23 cellular contexts compared by ENCODE assay signal in the genomic region with DNA sequence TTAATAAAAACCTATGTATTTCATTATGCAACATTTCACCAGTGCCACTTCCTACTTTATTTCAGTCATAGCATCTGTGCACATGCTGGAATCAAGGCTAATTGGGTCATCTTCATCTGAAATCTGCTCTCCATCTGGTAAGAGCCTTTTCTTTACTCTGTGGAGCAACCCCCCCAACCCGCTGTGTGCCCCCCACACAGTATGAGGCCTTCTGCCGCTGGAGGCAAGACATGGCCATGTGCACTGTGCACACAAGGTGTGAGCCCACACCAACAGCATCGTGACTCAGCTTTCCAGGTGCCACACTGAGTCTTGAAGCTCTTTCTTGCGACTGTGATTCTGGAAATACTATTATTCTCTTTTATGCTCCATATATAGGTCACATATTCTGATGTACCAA.
DNase-seq lines count a peak whose midpoint lies in the region; ATAC-seq, FAIRE-seq and TF ChIP-seq lines count a peak whose summit lies in the region.
"Had no signal": no experiment of that assay in that cellular context is flagged by ENCODE, and none has a peak within 500 bp of the region (broad histone marks: within the 10 kb centered on the region; RNA-seq: fewer than 3 reads in every experiment).

No MANE protein-coding gene starts in this region.

- no peaks in the 10 kb centered on the region for H3K9me1 ChIP-seq in K562 (ENCODE audit: control insufficient read depth, insufficient read depth, low read length)

- H3K4me1 ChIP-seq in SK-N-SH (ENCODE audit: control insufficient read depth in 1 of 2, insufficient read depth in 2 of 2, low read depth in 1 of 2, low read length in 1 of 2) (no peaks in the 10 kb centered on the region; a peak in 1 of 4 replicates), K562 (replicated peaks in 1 of 2; ENCODE audit: control insufficient read depth in 2 of 2, insufficient read depth in 2 of 2, low read length in 2 of 2) (no peaks in the 10 kb centered on the region; a peak in 1 of 5 replicates)
- H3K4me1 ChIP-seq: BE2C had no signal

- no peak for TF ChIP-seq POLR2A in K562 (conservative IDR thresholded peaks at IDR 0.05)

- H3K27me3 ChIP-seq in SK-N-SH (ENCODE audit: insufficient read depth) (no peaks in the 10 kb centered on the region), K562 (ENCODE audit: control insufficient read depth in 2 of 2, insufficient read depth in 2 of 2, low read length in 2 of 2) (no peaks in the 10 kb centered on the region)
- H3K27me3 ChIP-seq: BE2C had no signal

- TF ChIP-seq RAD21 in SK-N-SH (IDR thresholded peaks at IDR 0.05; ENCODE audit: low read length) (no peak), K562 (CRISPR knock-in tag; conservative IDR thresholded peaks at IDR 0.05 in 1 of 2, IDR thresholded peaks at IDR 0.05 in 1 of 2) (no peak)

- 58% methylated on average over 4 of the region's 4 CpGs for WGBS in SK-N-SH (ENCODE audit: low lambda C conversion rate)
- 6% methylated on average over 2 of the region's 4 CpGs for WGBS in K562 (ENCODE audit: insufficient coverage, low coverage, missing lambda C conversion rate)

- H2AFZ ChIP-seq in SK-N-SH (ENCODE audit: low read depth) (no peak overlapping the region), K562 (ENCODE audit: low read depth, low read length) (no peak overlapping the region)
- H2AFZ ChIP-seq: GM23338 had no signal

- H3K4me3 ChIP-seq in SK-N-SH (ENCODE audit: low read depth in 2 of 2, low read length in 1 of 2) = no peak overlapping the region
- H3K4me3 ChIP-seq in K562 = no peak overlapping the region
- H3K4me3 ChIP-seq in coronary artery = no peak overlapping the region
- H3K4me3 ChIP-seq: GM12878, GM23338 had no signal

- H3K9ac ChIP-seq in SK-N-SH (no peak overlapping the region), K562 (ENCODE audit: insufficient read depth in 1 of 2, low read depth in 2 of 2, low read length in 2 of 2) (no peak overlapping the region)

- intact Hi-C loops in K562 (cut with micrococcal nuclease) = no loop called here

- H3K4me2 ChIP-seq in SK-N-SH (no peak overlapping the region), K562 (ENCODE audit: insufficient read depth, low read length) (no peak overlapping the region)
- H3K4me2 ChIP-seq: GM23338 had no signal

- ATAC-seq in SK-N-SH treated with all-trans-retinoic acid at 6 μM for 48 hours (no peak), K562 (no peak)
- ATAC-seq: GM12878, GM23338, HCT116 had no signal

- H3K27ac ChIP-seq in SK-N-SH (ENCODE audit: low read depth in 2 of 2, low read length in 1 of 2) (no peak overlapping the region), K562 (ENCODE audit: extremely low read depth, low read depth, low read length) (no peak overlapping the region), coronary artery (no peak overlapping the region)

- CTCF ChIA-PET in SK-N-SH (lab: Yijun Ruan, JAX) (no interaction called here), K562 (lab: Yijun Ruan, JAX; ENCODE audit: low intra/inter-chr PET ratio) (no interaction called here)

- H3K36me3 ChIP-seq in SK-N-SH (replicated peaks in 1 of 2; ENCODE audit: control insufficient read depth in 1 of 2, insufficient read depth in 2 of 2, low read length in 1 of 2) = no peaks in the 10 kb centered on the region
- no peaks in the 10 kb centered on the region for H3K36me3 ChIP-seq in K562 (ENCODE audit: control insufficient read depth, insufficient read depth, low read length)
- H3K36me3 ChIP-seq: BE2C had no signal

- H3K9me3 ChIP-seq in SK-N-SH (no peaks in the 10 kb centered on the region), K562 (replicated peaks; ENCODE audit: control insufficient read depth, insufficient read depth, low read depth, low read length) (no peaks in the 10 kb centered on the region)
- H3K9me3 ChIP-seq: BE2C had no signal

- TF ChIP-seq EP300 in SK-N-SH (IDR thresholded peaks at IDR 0.05; ENCODE audit: borderline replicate concordance in 1 of 2, low read depth in 1 of 2, low read length in 1 of 2) (no peak), K562 (IDR thresholded peaks at IDR 0.05; ENCODE audit: low read length) (no peak)

- peak; percentile 5 for DNase-seq in SK-N-SH
- peak; percentile 74 for DNase-seq in NCI-H2171 treated with DMSO at 0.1 percent for 48 hours (lab: John Stamatoyannopoulos, UW)
- DNase-seq in K562 (ENCODE audit: extremely low read depth in 1 of 4, low spot score in 3 of 4) = no peak
- peak; percentile 24 for DNase-seq in retina
- DNase-seq in AG20443 (ENCODE audit: low spot score) = no peak
- no peak for DNase-seq in activated gamma-delta T cell treated with Interleukin-2 at 50 U/mL for 16 hours
- no peak for DNase-seq in coronary artery (ENCODE audit: low spot score)
- DNase-seq: BE2C; CD4-positive, CD25-positive, alpha-beta regulatory T cell; CD8-positive, alpha-beta memory T cell; COR-L47; DMS153; DMS79 treated with DMSO at 0.1 percent for 48 hours; H7; HFFc6; IMR-90; KG1 had no signal

- POLR2A ChIA-PET in SK-N-SH (lab: Yijun Ruan, JAX) = no interaction called here
- POLR2A ChIA-PET in K562 (lab: Yijun Ruan, JAX) = no interaction called here

- TF ChIP-seq CTCF in SK-N-SH (IDR thresholded peaks at IDR 0.05) (no peak), K562 (IDR thresholded peaks at IDR 0.05 in 2 of 3, conservative IDR thresholded peaks at IDR 0.05 in 1 of 3; ENCODE audit: insufficient read depth in 2 of 3, low read depth in 1 of 3, low read length in 3 of 3) (no peak), coronary artery (IDR thresholded peaks at IDR 0.05) (no peak)

- no peak for FAIRE-seq in K562 (lab: Jason Lieb, UNC)
- FAIRE-seq: GM12878, GM19239, HTR-8/SVneo had no signal

- no TSS peak for BruUV-seq in K562 (replicated peaks; lab: Mats Ljungman, UMichigan)

- in situ Hi-C loops in K562 (cut with MboI) = no loop called here

- H3K9me2 ChIP-seq in SK-N-SH = no peaks in the 10 kb centered on the region

- no peaks in the 10 kb centered on the region for H3K79me2 ChIP-seq in SK-N-SH (ENCODE audit: insufficient read depth)
- no peaks in the 10 kb centered on the region for H3K79me2 ChIP-seq in K562 (ENCODE audit: control insufficient read depth, insufficient read depth, low read length)

- H3F3A ChIP-seq in SK-N-SH (replicated peaks; ENCODE audit: insufficient read depth) = no peaks in the 10 kb centered on the region

- no peaks in the 10 kb centered on the region for H4K20me1 ChIP-seq in SK-N-SH (ENCODE audit: insufficient read depth)
- H4K20me1 ChIP-seq in K562 (replicated peaks; ENCODE audit: control insufficient read depth, insufficient read depth, low read length) = no peaks in the 10 kb centered on the region

TF ChIP-seq in SK-N-SH, 30 proteins besides CTCF, POLR2A, EP300 and RAD21:
- TF ChIP-seq NRF1 (IDR thresholded peaks at IDR 0.05; ENCODE audit: low read depth, low read length) = no peak
- TF ChIP-seq MAX (IDR thresholded peaks at IDR 0.05; ENCODE audit: low read depth) = no peak
- no peak for TF ChIP-seq RCOR1 (IDR thresholded peaks at IDR 0.05; ENCODE audit: low read length)
- TF ChIP-seq JUND (IDR thresholded peaks at IDR 0.05) = no peak
- no peak for TF ChIP-seq SIN3A (IDR thresholded peaks at IDR 0.05; ENCODE audit: borderline replicate concordance, low read depth, low read length)
- no peak for TF ChIP-seq RFX5 (IDR thresholded peaks at IDR 0.05; ENCODE audit: low read length)
- TF ChIP-seq MXI1 (IDR thresholded peaks at IDR 0.05; ENCODE audit: low read depth, low read length) = no peak
- TF ChIP-seq GATA2 (CRISPR knock-in tag; IDR thresholded peaks at IDR 0.05) = no peak
- TF ChIP-seq TCF12 (IDR thresholded peaks at IDR 0.05) = no peak

TF ChIP-seq in SK-N-SH treated with all-trans-retinoic acid at 6 μM for 48 hours, 23 proteins besides CTCF, POLR2A, EP300 and RAD21 (continues in another document):
- TF ChIP-seq TOX (CRISPR knock-in tag; IDR thresholded peaks at IDR 0.05; ENCODE audit: borderline replicate concordance) (no peak), ZFP30 (CRISPR knock-in tag; IDR thresholded peaks at IDR 0.05) (no peak), ZC3H10 (CRISPR knock-in tag; IDR thresholded peaks at IDR 0.05) (no peak), CSDC2 (CRISPR knock-in tag; IDR thresholded peaks at IDR 0.05) (no peak), ISL1 (CRISPR knock-in tag; IDR thresholded peaks at IDR 0.05) (no peak), ZNF70 (CRISPR knock-in tag; IDR thresholded peaks at IDR 0.05) (no peak), RARB (CRISPR knock-in tag; IDR thresholded peaks at IDR 0.05) (no peak), SNAI2 (CRISPR knock-in tag; IDR thresholded peaks at IDR 0.05) (no peak), GLIS3 (CRISPR knock-in tag; IDR thresholded peaks at IDR 0.05) (no peak)

TF ChIP-seq in K562, 482 proteins besides CTCF, POLR2A, EP300 and RAD21:
- TF ChIP-seq NFE2 (IDR thresholded peaks at IDR 0.05; ENCODE audit: low read depth) = peak; percentile 6; the same call in 1 of the 2 replicates
- TF ChIP-seq THRAP3 (IDR thresholded peaks at IDR 0.05; ENCODE audit: borderline replicate concordance) = no peak

Comparison
In these comparisons a context has a peak if more than half of its experiments do, and no peak if none do; other contexts are left out.
1. DNase-seq: peak in SK-N-SH (single experiment), NCI-H2171 treated with DMSO at 0.1 percent for 48 hours (single experiment) and retina (single experiment); none in K562 (0 of 4), AG20443 (single experiment), activated gamma-delta T cell treated with Interleukin-2 at 50 U/mL for 16 hours (single experiment) and coronary artery (single experiment).